ENCODE assay signal across 13 cellular contexts in the genomic region with DNA sequence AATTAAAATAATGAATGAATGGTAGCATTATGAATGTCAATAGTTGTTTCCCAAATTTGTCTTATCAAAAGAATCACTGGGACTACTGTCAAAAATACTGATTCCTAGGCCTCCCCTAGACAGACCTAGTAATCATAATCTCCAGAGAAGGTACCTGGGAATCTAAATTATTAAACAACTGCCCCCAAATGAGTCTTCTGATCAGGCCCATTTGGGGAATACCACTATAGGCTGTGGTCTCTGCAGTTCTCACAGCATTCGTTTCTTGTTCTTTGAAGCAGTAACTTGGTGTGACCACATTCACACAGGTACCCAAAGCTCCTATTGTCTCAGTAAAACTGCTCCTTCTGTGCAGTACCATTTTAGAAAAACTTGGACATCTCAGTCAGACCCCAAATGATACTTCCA.
DNase-seq lines count a peak whose midpoint lies in the region; ATAC-seq and TF ChIP-seq lines count a peak whose summit lies in the region.
"Had no signal": no experiment of that assay in that cellular context is flagged by ENCODE, and none has a peak within 500 bp of the region (broad histone marks: within the 10 kb centered on the region; RNA-seq: fewer than 3 reads in every experiment).

No MANE protein-coding gene starts in this region.

- ATAC-seq in GM18511 (IDR thresholded peaks at IDR 0.05; ENCODE audit: unreplicated experiment) (peak; percentile 84), HG02938 (IDR thresholded peaks at IDR 0.05; ENCODE audit: unreplicated experiment) (peak; percentile 89), HG03565 (IDR thresholded peaks at IDR 0.05; ENCODE audit: unreplicated experiment) (peak; percentile 84), HG02571 (IDR thresholded peaks at IDR 0.05; ENCODE audit: unreplicated experiment) (no peak)
- ATAC-seq: body of pancreas, T-cell had no signal

- peak; percentile 55 for DNase-seq in GM20000 (ENCODE audit: low spot score)
- DNase-seq in stimulated activated CD4-positive, alpha-beta T cell treated with anti-CD3 and anti-CD28 coated beads, Interleukin-4, amount 100 ng/mL, for 24 hours = no peak
- DNase-seq in DMS 273 treated with DMSO at 0.1 percent for 48 hours (lab: John Stamatoyannopoulos, UW) = no peak
- no peak for DNase-seq in AML-193 (lab: John Stamatoyannopoulos, UW)
- DNase-seq: activated CD4-positive, alpha-beta T cell treated with anti-CD3 and anti-CD28 coated beads for 4 hours; body of pancreas; endodermal cell; stomach; T-cell had no signal

- TF ChIP-seq CTCF in GM20000 (IDR thresholded peaks at IDR 0.05; ENCODE audit: extremely low read depth, missing control alignments) = no peak
